In the genomic region with DNA sequence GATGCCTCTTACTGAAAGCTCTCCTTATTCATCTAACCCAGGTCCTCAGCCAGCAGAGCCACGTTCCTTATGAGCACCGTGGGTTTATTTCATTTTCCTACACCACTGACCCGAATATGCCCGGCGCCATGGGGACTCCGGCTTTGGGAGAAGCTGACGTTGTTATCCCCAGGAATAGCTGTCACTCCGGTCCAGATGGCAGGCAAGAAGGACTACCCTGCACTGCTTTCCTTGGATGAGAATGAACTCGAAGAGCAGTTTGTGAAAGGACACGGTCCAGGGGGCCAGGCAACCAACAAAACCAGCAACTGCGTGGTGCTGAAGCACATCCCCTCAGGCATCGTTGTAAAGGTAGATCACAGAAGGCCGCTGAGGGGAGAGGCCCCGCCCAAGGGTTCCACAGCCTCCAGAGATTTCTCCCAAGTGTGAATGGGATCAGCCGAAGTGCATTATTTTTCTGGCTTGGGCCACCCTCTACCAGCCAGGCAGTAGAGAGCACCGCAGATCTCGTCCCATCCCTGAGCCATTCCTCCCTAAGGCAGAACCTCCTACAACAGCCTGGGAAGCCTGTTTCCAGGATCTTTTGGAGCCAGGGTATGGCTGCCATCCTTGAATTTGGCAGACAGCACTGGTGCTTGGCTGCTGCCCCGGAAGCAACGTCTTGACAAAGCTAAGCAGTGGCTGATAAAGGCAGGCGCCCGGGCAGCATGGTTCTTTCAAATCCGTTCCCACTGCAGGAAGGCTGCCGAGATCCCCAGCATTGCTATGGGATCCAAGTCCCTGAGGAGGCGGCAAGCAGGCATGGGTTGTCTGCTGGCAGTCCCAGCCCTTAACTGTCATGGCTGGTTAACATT, we compare ENCODE assay signal across 16 cellular contexts. TPM values are rescaled to one million over a fixed set of nuclear protein-coding genes. Genes with fewer than 3 reads are reported as not detected.
A peak's percentile ranks its signal among the peaks of the same experiment; 100 is the strongest.
DNase-seq lines count a peak whose midpoint lies in the region; ATAC-seq and TF ChIP-seq lines count a peak whose summit lies in the region.
"Had no signal": no experiment of that assay in that cellular context is flagged by ENCODE, and none has a peak within 500 bp of the region (broad histone marks: within the 10 kb centered on the region; RNA-seq: fewer than 3 reads in every experiment).

No MANE protein-coding gene starts in this region.

- peaks cover 34 to 67% (median 57%) of the 10 kb centered on the region in 4 donors for H3K36me3 ChIP-seq in stomach

- CTCF ChIA-PET in activated CD4-positive, alpha-beta T cell treated with anti-CD3 and anti-CD28 coated beads for 36 hours (lab: Charles Lee), result interaction anchor here (0.5 to 2.0 kb wide), 5 partner anchors 11 to 1173 kb away, joined by 3 to 4 read pairs (median 3); a partner anchor contains a TSS

- DNase-seq in activated CD4-positive, alpha-beta T cell treated with anti-CD3 and anti-CD28 coated beads for 36 hours, result peak; percentile 3
- DNase-seq in activated CD4-positive, alpha-beta T cell treated with anti-CD3 and anti-CD28 coated beads, Interleukin-2, amount 50 U/mL, for 1 hour, result no peak
- peak in 52 of 58 donors; percentile 20 to 91 (median 66) for DNase-seq in anterior cingulate cortex (lab: John Stamatoyannopoulos, UW)
- peak in 39 of 51 donors; percentile 11 to 84 (median 51) for DNase-seq in hypothalamus (lab: John Stamatoyannopoulos, UW)
- peak; percentile 68 for DNase-seq in stomach
- no peak for DNase-seq in NCI-H2196 treated with DMSO at 0.1 percent for 48 hours (lab: John Stamatoyannopoulos, UW; ENCODE audit: unreplicated experiment)
- DNase-seq in stimulated activated naive CD4-positive, alpha-beta T cell (lab: John Stamatoyannopoulos, UW), result no peak
- DNase-seq in activated gamma-delta T cell treated with Interleukin-2 at 50 U/mL for 16 hours, result no peak
- DNase-seq: activated CD8-positive, alpha-beta memory T cell treated with anti-CD3 and anti-CD28 coated beads for 24 hours; NCI-H2081; PC-9; stimulated activated naive CD8-positive, alpha-beta T cell treated with anti-CD3 and anti-CD28 coated beads, Interleukin-15, amount 100 ng/mL, for 72 hours; T-helper 17 cell had no signal

- 61 to 74% (median 64%) methylated on average over 23 to 24 of the region's 24 CpGs for WGBS in stomach, 5 donors

- no peak for TF ChIP-seq EP300 in stomach (IDR thresholded peaks at IDR 0.05)

- peak overlapping the region; percentile 31 for H3K27ac Mint-ChIP-seq in activated CD4-positive, alpha-beta T cell treated with anti-CD3 and anti-CD28 coated beads for 36 hours
- H3K27ac Mint-ChIP-seq: natural killer cell treated with Interleukin-12 subunit alpha and Interleukin-12 subunit beta and Interleukin-15 and Interleukin-18, amount 100 ng/mL, for 72 hours; T-helper 17 cell had no signal

- no peaks in the 10 kb centered on the region for H3K27me3 Mint-ChIP-seq in activated CD4-positive, alpha-beta T cell treated with anti-CD3 and anti-CD28 coated beads for 36 hours
- H3K27me3 Mint-ChIP-seq: natural killer cell treated with Interleukin-12 subunit alpha and Interleukin-12 subunit beta and Interleukin-15 and Interleukin-18, amount 100 ng/mL, for 72 hours; stimulated activated naive CD8-positive, alpha-beta T cell treated with anti-CD3 and anti-CD28 coated beads, Interleukin-15, amount 100 ng/mL, for 72 hours; T-helper 17 cell had no signal

- no peak overlapping the region for H3K4me3 ChIP-seq in stomach
- H3K4me3 ChIP-seq: GM12878, K562, PC-9 had no signal

- peaks cover 35 to 71% (median 56%) of the 10 kb centered on the region in 4 donors for H3K4me1 ChIP-seq in stomach

- no peaks in the 10 kb centered on the region for H3K9me3 ChIP-seq in stomach

- peaks cover 36% of the 10 kb centered on the region for H3K36me3 Mint-ChIP-seq in activated CD4-positive, alpha-beta T cell treated with anti-CD3 and anti-CD28 coated beads for 36 hours (ENCODE audit: low read depth)

- POLR2A ChIA-PET in activated CD4-positive, alpha-beta T cell treated with anti-CD3 and anti-CD28 coated beads for 36 hours (lab: Charles Lee), result no interaction called here

- H3K27ac ChIP-seq in stomach, result peak overlapping the region in 4 of 5 donors; percentile 20 to 39 (median 28)
- H3K27ac ChIP-seq: PC-9 had no signal

- intact Hi-C loops in activated CD4-positive, alpha-beta T cell treated with anti-CD3 and anti-CD28 coated beads for 36 hours (cut with DNase I, micrococcal nuclease), result no loop called here
- intact Hi-C loops in stomach (cut with DNase I; ENCODE audit: low total_unique reads), result no loop called here

- no peaks in the 10 kb centered on the region for H3K9me3 Mint-ChIP-seq in activated CD4-positive, alpha-beta T cell treated with anti-CD3 and anti-CD28 coated beads for 36 hours (ENCODE audit: low read depth)
- H3K9me3 Mint-ChIP-seq: natural killer cell treated with Interleukin-12 subunit alpha and Interleukin-12 subunit beta and Interleukin-15 and Interleukin-18, amount 100 ng/mL, for 72 hours; stimulated activated naive CD8-positive, alpha-beta T cell treated with anti-CD3 and anti-CD28 coated beads, Interleukin-15, amount 100 ng/mL, for 72 hours had no signal

- H3K4me3 Mint-ChIP-seq in activated CD4-positive, alpha-beta T cell treated with anti-CD3 and anti-CD28 coated beads for 36 hours, result no peak overlapping the region
- H3K4me3 Mint-ChIP-seq: natural killer cell treated with Interleukin-12 subunit alpha and Interleukin-12 subunit beta and Interleukin-15 and Interleukin-18, amount 100 ng/mL, for 72 hours; stimulated activated naive CD8-positive, alpha-beta T cell treated with anti-CD3 and anti-CD28 coated beads, Interleukin-15, amount 100 ng/mL, for 72 hours; T-helper 17 cell had no signal

- TF ChIP-seq POLR2A in stomach (IDR thresholded peaks at IDR 0.05), result no peak

- H3K27me3 ChIP-seq in stomach, result no peaks in the 10 kb centered on the region

- H3K4me1 Mint-ChIP-seq in activated CD4-positive, alpha-beta T cell treated with anti-CD3 and anti-CD28 coated beads for 36 hours, result peaks cover 45% of the 10 kb centered on the region

- TF ChIP-seq CTCF in stomach (IDR thresholded peaks at IDR 0.05), result no peak

- ATAC-seq in activated CD4-positive, alpha-beta T cell treated with anti-CD3 and anti-CD28 coated beads for 36 hours, result no peak
- ATAC-seq: GM12878; K562; natural killer cell treated with Interleukin-12 subunit alpha and Interleukin-12 subunit beta and Interleukin-15 and Interleukin-18, amount 100 ng/mL, for 72 hours; stimulated activated naive CD8-positive, alpha-beta T cell treated with anti-CD3 and anti-CD28 coated beads, Interleukin-15, amount 100 ng/mL, for 72 hours; T-helper 17 cell had no signal

RNA-seq across cellular contexts. Expression of a gene that starts 17.8 kb away (rescaled TPM):
- total RNA-seq in activated CD4-positive, alpha-beta T cell treated with anti-CD3 and anti-CD28 coated beads for 36 hours, result 10 to 100 TPM; 69.3 to 77.6 TPM
- 100 to 1,000 TPM in 2 of 5 donors, 10 to 100 TPM in 3; 38.5 to 227 (median 77.5) TPM for total RNA-seq in stomach
- polyA plus RNA-seq in stomach, result 100 to 1,000 TPM; 115 to 249 (median 154) TPM

RNA-seq across cellular contexts. Expression of a gene that starts 20.6 kb away (rescaled TPM):
- total RNA-seq in activated CD4-positive, alpha-beta T cell treated with anti-CD3 and anti-CD28 coated beads for 36 hours, result 10 to 100 TPM; 31.1 to 34.7 TPM
- total RNA-seq in stomach, result 10 to 100 TPM in 2 of 5 donors, 1 to 10 TPM in 2, not detected in 1; 3.1 to 20.0 (median 9.9) TPM
- polyA plus RNA-seq in stomach, result 10 to 100 TPM in 1 of 3 donors, 1 to 10 TPM in 2; 7.6 to 13.7 (median 9.5) TPM

RNA-seq across cellular contexts. Expression of a gene that starts 20.9 kb away (rescaled TPM):
- 100 to 1,000 TPM in 1 of 2 experiments, 10 to 100 TPM in 1; 94.0 to 128 TPM for total RNA-seq in activated CD4-positive, alpha-beta T cell treated with anti-CD3 and anti-CD28 coated beads for 36 hours
- 100 to 1,000 TPM in 2 of 5 donors, 10 to 100 TPM in 3; 44.6 to 288 (median 57.3) TPM for total RNA-seq in stomach
- polyA plus RNA-seq in stomach, result 1 to 10 TPM; 4.9 to 6.0 (median 5.7) TPM

Comparison
In these comparisons a context has a peak if more than half of its experiments do, and no peak if none do; other contexts are left out.
1. DNase-seq: peak in activated CD4-positive, alpha-beta T cell treated with anti-CD3 and anti-CD28 coated beads for 36 hours (single experiment), anterior cingulate cortex (52 of 58), hypothalamus (39 of 51) and stomach (single experiment); none in activated CD4-positive, alpha-beta T cell treated with anti-CD3 and anti-CD28 coated beads, Interleukin-2, amount 50 U/mL, for 1 hour (single experiment), NCI-H2196 treated with DMSO at 0.1 percent for 48 hours (single experiment), stimulated activated naive CD4-positive, alpha-beta T cell (0 of 6) and activated gamma-delta T cell treated with Interleukin-2 at 50 U/mL for 16 hours (single experiment).